24 cellular contexts compared by ENCODE assay signal in the genomic region with DNA sequence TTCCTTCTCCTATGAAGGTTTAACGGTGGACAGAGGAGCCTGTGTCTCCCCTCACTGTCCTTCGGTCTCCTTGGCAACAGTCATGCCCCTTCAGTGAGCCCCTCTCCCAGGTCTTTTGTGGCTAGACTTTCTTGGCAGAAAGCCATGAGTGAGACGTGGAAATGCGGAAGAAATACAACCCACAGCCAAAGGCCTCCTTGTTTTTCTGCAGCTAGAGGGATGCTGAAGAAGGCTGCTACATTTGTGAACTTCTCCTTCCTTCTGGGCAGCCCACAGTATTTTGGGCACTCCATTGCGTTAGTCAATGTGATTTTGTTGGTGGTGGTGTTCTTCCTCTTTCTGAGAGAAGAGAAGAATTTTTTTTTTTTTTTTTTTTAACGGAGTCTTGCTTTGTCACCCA.
DNase-seq lines count a peak whose midpoint lies in the region; FAIRE-seq and TF ChIP-seq lines count a peak whose summit lies in the region.
"Had no signal": no experiment of that assay in that cellular context is flagged by ENCODE, and none has a peak within 500 bp of the region (broad histone marks: within the 10 kb centered on the region; RNA-seq: fewer than 3 reads in every experiment).

No MANE protein-coding gene starts in this region.

- no peaks in the 10 kb centered on the region; a peak in 1 of 8 replicates for H3K36me3 ChIP-seq in H1 (ENCODE audit: control insufficient read depth in 2 of 4, insufficient read depth in 4 of 4, low read length in 3 of 4)
- H3K36me3 ChIP-seq in small intestine (ENCODE audit: control insufficient read depth in 2 of 2, insufficient read depth in 2 of 2, low read length in 2 of 2) = no peaks in the 10 kb centered on the region
- H3K36me3 ChIP-seq: BE2C, cardiac muscle cell, SJSA1, spleen had no signal

- H3K56ac ChIP-seq in H1 (replicated peaks; ENCODE audit: insufficient read length, low read depth, low read length) = no peak overlapping the region

- 0 out of 2 replicates have a peak overlapping the region, but pooled peaks have one; percentile 4 for H2AFZ ChIP-seq in H1 (ENCODE audit: low read length)
- H2AFZ ChIP-seq: PC-9 had no signal

- H3K14ac ChIP-seq in H1 (ENCODE audit: insufficient read length) = no peak overlapping the region

- no peak overlapping the region for H2BK120ac ChIP-seq in H1 (replicated peaks; ENCODE audit: low read depth, low read length)

- H3K4me3 ChIP-seq in H1 (ENCODE audit: extremely low read depth in 1 of 4, insufficient read depth in 2 of 4, low read depth in 3 of 4, low read length in 4 of 4) (no peak overlapping the region), foreskin fibroblast (ENCODE audit: low read depth in 1 of 2, low read length in 2 of 2) (no peak overlapping the region), small intestine (ENCODE audit: low read depth in 1 of 2, low read length in 2 of 2) (no peak overlapping the region)
- H3K4me3 ChIP-seq: cardiac muscle cell, PC-9, SJSA1, spleen had no signal

- H3K27ac ChIP-seq in H1 (ENCODE audit: low read depth, low read length) = no peak overlapping the region
- no peak overlapping the region for H3K27ac ChIP-seq in small intestine (ENCODE audit: low read depth in 1 of 2, low read length in 1 of 2)
- H3K27ac ChIP-seq: cardiac muscle cell, PC-9, SJSA1 had no signal

- TF ChIP-seq RAD21 in H1 (IDR thresholded peaks at IDR 0.05 in 1 of 2, conservative IDR thresholded peaks at IDR 0.05 in 1 of 2; ENCODE audit: low read depth in 2 of 2, low read length in 2 of 2) = no peak

- H4K8ac ChIP-seq in H1 (ENCODE audit: extremely low read depth, insufficient read depth, low read length) = no peak overlapping the region; the same call in none of the 2 replicates

- no peak overlapping the region for H3K4ac ChIP-seq in H1 (replicated peaks; ENCODE audit: insufficient read length, low read depth, low read length)

- H4K91ac ChIP-seq in H1 (replicated peaks; ENCODE audit: insufficient read length, low read length) = no peak overlapping the region

- WGBS in H1 (ENCODE audit: extremely low coverage in 1 of 2, insufficient coverage in 1 of 2, insufficient read length in 1 of 2, insufficient replicate concordance in 2 of 2, low coverage in 1 of 2, low lambda C conversion rate in 2 of 2, missing lambda C conversion rate in 1 of 2), 2 experiments = 89% methylated on average over 5 of the region's 6 CpGs; no CpG with 5 or more reads in 1 of the 2 experiments
- 50 to 74% (median 57%) methylated on average over 5 to 6 of the region's 6 CpGs for WGBS in small intestine, 3 donors

- peaks cover 0 to 2% (median 2%) of the 10 kb centered on the region in 4 experiments; a peak in 3 of 7 replicates for H3K4me1 ChIP-seq in H1 (replicated peaks in 1 of 4; ENCODE audit: control insufficient read depth in 3 of 4, insufficient read depth in 4 of 4, low read length in 3 of 4)
- no peaks in the 10 kb centered on the region for H3K4me1 ChIP-seq in small intestine (ENCODE audit: control insufficient read depth in 2 of 2, insufficient read depth in 1 of 2, low read depth in 1 of 2, low read length in 1 of 2)
- H3K4me1 ChIP-seq: BE2C, spleen had no signal

- no peak overlapping the region for H3K4me2 ChIP-seq in H1 (ENCODE audit: insufficient read depth in 1 of 2, low read depth in 2 of 2, low read length in 2 of 2)
- H3K4me2 ChIP-seq: PC-9 had no signal

- no peaks in the 10 kb centered on the region for H4K20me1 ChIP-seq in H1 (replicated peaks in 1 of 2; ENCODE audit: control insufficient read depth in 1 of 2, insufficient read depth in 2 of 2, low read length in 2 of 2)

- no peak overlapping the region for H3K23ac ChIP-seq in H1 (ENCODE audit: insufficient read length)

- TF ChIP-seq CTCF in H1 (IDR thresholded peaks at IDR 0.05; ENCODE audit: control extremely low read depth in 1 of 3, insufficient read depth in 1 of 3, low read depth in 1 of 3, low read length in 3 of 3) (no peak), foreskin fibroblast (IDR thresholded peaks at IDR 0.05; ENCODE audit: low read depth, low read length) (no peak)

- no peak overlapping the region for H3K9ac ChIP-seq in H1 (replicated peaks in 1 of 4; ENCODE audit: extremely low read depth in 1 of 4, low read depth in 3 of 4, low read length in 3 of 4)

- H3K27me3 ChIP-seq in H1 (replicated peaks in 1 of 4; ENCODE audit: control insufficient read depth in 3 of 4, extremely low read depth in 1 of 4, insufficient read depth in 3 of 4, low read length in 3 of 4) = peaks cover 0 to 7% (median 4%) of the 10 kb centered on the region in 4 experiments; a peak in 2 of 7 replicates
- no peaks in the 10 kb centered on the region for H3K27me3 ChIP-seq in small intestine (ENCODE audit: control insufficient read depth in 2 of 2, insufficient read depth in 2 of 2, low read length in 2 of 2)
- H3K27me3 ChIP-seq: cardiac muscle cell, SJSA1 had no signal

- no peak for FAIRE-seq in H1 (lab: Jason Lieb, UNC)
- no peak for FAIRE-seq in small intestine (lab: Jason Lieb, UNC)
- FAIRE-seq: endometrium, GM18507 had no signal

- no peak overlapping the region for H2BK20ac ChIP-seq in H1 (ENCODE audit: low read length)

- CTCF ChIA-PET in H1 (lab: Charles Lee; ENCODE audit: partially characterized antibody) = interaction anchor here (0.6 to 1.4 kb wide), 6 partner anchors 18 to 691 kb away, joined by 4 to 5 read pairs (median 4); no protein-coding TSS in a partner anchor

- H2BK15ac ChIP-seq in H1 (ENCODE audit: low read length) = no peak overlapping the region

- H2AK5ac ChIP-seq in H1 (ENCODE audit: low read depth, low read length) = no peak overlapping the region

- H3K23me2 ChIP-seq in H1 (ENCODE audit: low read depth, low read length) = peaks cover 2% of the 10 kb centered on the region; the same call in 1 of the 2 replicates

- H4K5ac ChIP-seq in H1 (ENCODE audit: insufficient read length, low read depth, low read length) = no peak overlapping the region

- no peaks in the 10 kb centered on the region for H3K79me1 ChIP-seq in H1 (ENCODE audit: low read depth, low read length)

- TF ChIP-seq POLR2A in H1 (IDR thresholded peaks at IDR 0.05; ENCODE audit: control extremely low read depth in 1 of 2, low read depth in 2 of 2, low read length in 2 of 2) = no peak

- no peak overlapping the region for H2BK12ac ChIP-seq in H1 (ENCODE audit: low read depth, low read length)

- H3K9me3 ChIP-seq in H1 (ENCODE audit: insufficient read depth in 2 of 2, low read depth in 1 of 2, low read length in 1 of 2) = peaks cover 5% of the 10 kb centered on the region in 2 experiments; a peak in 3 of 4 replicates
- H3K9me3 ChIP-seq in small intestine (ENCODE audit: control insufficient read depth, low read depth) = no peaks in the 10 kb centered on the region
- H3K9me3 ChIP-seq: SJSA1 had no signal

- TF ChIP-seq EP300 in H1 (IDR thresholded peaks at IDR 0.05; ENCODE audit: borderline replicate concordance in 1 of 2, low read depth in 2 of 2, low read length in 2 of 2) = no peak

- no peak overlapping the region for H3K18ac ChIP-seq in H1 (ENCODE audit: extremely low read depth, low read length)

- 0 out of 4 replicates have a peak, but pooled peaks cover 0 to 2% of the 10 kb centered on the region in 2 experiments for H3K79me2 ChIP-seq in H1 (ENCODE audit: control insufficient read depth in 1 of 2, insufficient read depth in 2 of 2, low read length in 2 of 2)

- DNase-seq in SIG-M5 treated with dmso at 0.1 percent for 504 hours (lab: John Stamatoyannopoulos, UW; ENCODE audit: unreplicated experiment) (peak; percentile 44), SIG-M5 (lab: John Stamatoyannopoulos, UW) (no peak), NOMO-1 treated with dmso at 0.1 percent for 144 hours (lab: John Stamatoyannopoulos, UW; ENCODE audit: unreplicated experiment) (peak; percentile 3), H1 (ENCODE audit: low read depth in 1 of 2, low spot score in 2 of 2) (no peak), foreskin fibroblast (no peak), mesenteric fat pad (ENCODE audit: low spot score) (no peak), NCI-H446 (lab: John Stamatoyannopoulos, UW) (no peak), small intestine (no peak)
- DNase-seq: activated CD4-positive, alpha-beta memory T cell treated with anti-CD3 and anti-CD28 coated beads, Interleukin-2, amount 10 ng/mL, durations not matched to agents 7 days and 5 days; activated CD4-positive, CD25-positive, alpha-beta regulatory T cell; activated gamma-delta T cell; activated T-cell treated with anti-CD3 and anti-CD28 coated beads for 4 hours; BE2C; EL; glutamatergic neuron; NCI-H1105 treated with DMSO at 0.1 percent for 48 hours; NCI-H2081 treated with DMSO at 0.1 percent for 48 hours; NCI-H526; PC-9; spleen had no signal

- POLR2A ChIA-PET in H1 (lab: Charles Lee; ENCODE audit: partially characterized antibody) = no interaction called here

- H2BK5ac ChIP-seq in H1 (ENCODE audit: low read depth, low read length) = no peak overlapping the region

TF ChIP-seq in H1, 55 proteins besides CTCF, POLR2A, EP300 and RAD21 (continues in another document):
- TF ChIP-seq YY1 (IDR thresholded peaks at IDR 0.05; ENCODE audit: low read depth, low read length) (no peak), SUZ12 (IDR thresholded peaks at IDR 0.05; ENCODE audit: low read length) (no peak), TBP (IDR thresholded peaks at IDR 0.05; ENCODE audit: low read depth, low read length) (no peak), SIX5 (IDR thresholded peaks at IDR 0.05; ENCODE audit: low read depth, low read length) (no peak), SRF (IDR thresholded peaks at IDR 0.05; ENCODE audit: low read depth, low read length) (no peak), HDAC6 (IDR thresholded peaks at IDR 0.05; ENCODE audit: low read depth, low read length) (no peak), BRCA1 (IDR thresholded peaks at IDR 0.05; ENCODE audit: low read depth, low read length) (no peak), CBX8 (IDR thresholded peaks at IDR 0.05; ENCODE audit: borderline replicate concordance, low read depth, low read length) (no peak), TAF7 (optimal IDR thresholded peaks at IDR 0.05; ENCODE audit: borderline replicate concordance, low read depth, low read length) (no peak), NRF1 (IDR thresholded peaks at IDR 0.05; ENCODE audit: low read depth, low read length) (no peak), SIRT6 (IDR thresholded peaks at IDR 0.05; ENCODE audit: low read length) (no peak)
- TF ChIP-seq, protein P1, sequence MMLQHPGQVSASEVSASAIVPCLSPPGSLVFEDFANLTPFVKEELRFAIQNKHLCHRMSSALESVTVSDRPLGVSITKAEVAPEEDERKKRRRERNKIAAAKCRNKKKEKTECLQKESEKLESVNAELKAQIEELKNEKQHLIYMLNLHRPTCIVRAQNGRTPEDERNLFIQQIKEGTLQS (IDR thresholded peaks at IDR 0.05; ENCODE audit: insufficient read depth, low read depth, low read length) = no peak

Comparison
In these comparisons a context has a peak if more than half of its experiments do, and no peak if none do; other contexts are left out.
1. DNase-seq: peak in SIG-M5 treated with dmso at 0.1 percent for 504 hours (single experiment) and NOMO-1 treated with dmso at 0.1 percent for 144 hours (single experiment); none in SIG-M5 (single experiment), H1 (0 of 2), foreskin fibroblast (0 of 2), mesenteric fat pad (single experiment), NCI-H446 (0 of 2) and small intestine (single experiment).